8 cellular contexts compared by ENCODE assay signal in the genomic region with DNA sequence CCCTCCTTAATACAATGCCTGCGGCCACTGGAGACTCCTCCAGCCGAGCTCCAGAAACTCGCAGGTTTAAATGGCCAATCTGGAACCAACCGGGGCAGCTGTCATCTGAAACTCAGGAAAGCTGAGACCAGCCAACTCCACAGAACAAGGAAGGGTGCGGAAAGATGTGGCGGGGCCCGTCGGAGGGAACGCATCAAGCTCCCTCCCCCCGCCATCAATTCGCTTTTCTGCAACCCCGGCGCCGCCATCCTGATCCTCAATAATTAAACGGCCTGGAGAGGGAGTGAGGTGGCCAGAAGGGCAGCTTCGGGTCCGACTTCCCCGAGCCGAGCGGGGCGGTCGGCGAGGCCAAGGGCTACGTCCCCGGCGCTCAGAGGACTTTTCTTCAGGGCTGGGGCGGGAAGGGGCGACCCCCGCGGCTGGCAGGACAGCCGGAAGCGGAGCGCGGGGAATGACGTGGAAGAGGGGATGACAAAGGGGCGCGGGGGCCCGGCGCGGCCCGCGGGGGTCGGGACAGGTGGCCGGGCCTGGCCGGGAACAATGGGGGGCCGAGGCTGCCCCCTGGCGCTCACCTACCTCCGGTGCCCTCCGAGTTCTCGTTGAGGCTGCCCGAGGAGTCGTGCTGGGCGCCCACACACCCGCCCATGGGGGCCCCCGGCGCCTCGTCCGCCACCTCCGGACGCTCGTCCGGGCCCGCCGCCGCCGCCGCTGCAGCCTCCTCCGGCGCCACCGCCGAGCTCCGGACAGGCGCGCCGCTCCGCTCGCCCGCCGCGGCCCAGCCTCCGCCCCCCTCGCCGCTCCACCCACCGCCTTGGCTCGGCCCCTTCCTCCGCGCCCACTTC. TPM values are rescaled to one million over a fixed set of nuclear protein-coding genes. Genes with fewer than 3 reads are reported as not detected.
DNase-seq lines count a peak whose midpoint lies in the region; ATAC-seq, FAIRE-seq and TF ChIP-seq lines count a peak whose summit lies in the region.

A gene with protein sequence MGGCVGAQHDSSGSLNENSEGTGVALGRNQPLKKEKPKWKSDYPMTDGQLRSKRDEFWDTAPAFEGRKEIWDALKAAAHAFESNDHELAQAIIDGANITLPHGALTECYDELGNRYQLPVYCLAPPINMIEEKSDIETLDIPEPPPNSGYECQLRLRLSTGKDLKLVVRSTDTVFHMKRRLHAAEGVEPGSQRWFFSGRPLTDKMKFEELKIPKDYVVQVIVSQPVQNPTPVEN (minus strand): TSS at position 745 of the 842 bp plus-strand sequence. CDS start 99 bp downstream, at position 646.

- under 1% methylated on average over 87 of the region's 87 CpGs for WGBS in right cardiac atrium

- FAIRE-seq in H54 (lab: Jason Lieb, UNC), result no peak

- H3K4me1 ChIP-seq in right cardiac atrium (ENCODE audit: control insufficient read depth, insufficient read depth, low read length), result no peaks in the 10 kb centered on the region
- peaks cover 10 to 12% of the 10 kb centered on the region in 2 donors for H3K4me1 ChIP-seq in uterus

- H3K9me3 ChIP-seq in right cardiac atrium (ENCODE audit: control insufficient read depth, low read length) (no peaks in the 10 kb centered on the region), uterus (no peaks in the 10 kb centered on the region)

- intact Hi-C loops in right cardiac atrium (cut with DNase I), result loop anchor here in 2 of 4 donors (5.0 to 10.0 kb wide), 4 partner anchors 96 to 178 kb away; a partner anchor contains a TSS
- intact Hi-C loops in uterus (cut with DNase I; ENCODE audit: low total_unique reads), result no loop called here

- no peak for TF ChIP-seq POLR2A in H54 (IDR thresholded peaks at IDR 0.05; ENCODE audit: low read depth, low read length)
- TF ChIP-seq POLR2A in uterus (IDR thresholded peaks at IDR 0.05), result no peak

- H3K4me3 ChIP-seq in LNCaP clone FGC (ENCODE audit: low read depth, low read length), result peak within 1 kb of the TSS; percentile 72
- H3K4me3 ChIP-seq in right cardiac atrium (ENCODE audit: low read length), result peak within 1 kb of the TSS; percentile 79
- peak within 1 kb of the TSS; percentile 70 to 81 for H3K4me3 ChIP-seq in uterus

- H3K27me3 ChIP-seq in right cardiac atrium (ENCODE audit: control insufficient read depth, insufficient read depth), result no peaks in the 10 kb centered on the region
- H3K27me3 ChIP-seq in uterus, result no peaks in the 10 kb centered on the region

- no peaks in the 10 kb centered on the region for H3K36me3 ChIP-seq in uterus

- DNase-seq in GM10248 (ENCODE audit: extremely low spot score) (peak; percentile 89), H54 (ENCODE audit: insufficient read length, low spot score) (peak; percentile 62), LNCaP clone FGC (ENCODE audit: low read depth) (peak; percentile 38), T follicular helper cell (ENCODE audit: low read depth) (peak; percentile 40), anterior cingulate cortex (lab: John Stamatoyannopoulos, UW) (peak in 50 of 58 donors; percentile 18 to 83 (median 60)), right cardiac atrium (peak; percentile 86 to 95 (median 94)), putamen (ENCODE audit: low spot score) (peak; percentile 75), uterus (peak; percentile 80 to 85)

- POLR2A ChIA-PET in GM10248 (lab: Yijun Ruan, JAX), result interaction anchor here (1.7 kb wide), 1 partner anchor 96 kb away, joined by 5 read pairs; no protein-coding TSS in a partner anchor

- peak; percentile 60 for TF ChIP-seq CTCF in GM10248 (IDR thresholded peaks at IDR 0.05; ENCODE audit: control extremely low read depth, extremely low read depth, low read depth, missing control alignments)
- TF ChIP-seq CTCF in LNCaP clone FGC (IDR thresholded peaks at IDR 0.05; ENCODE audit: control insufficient read depth, extremely low read depth, insufficient read depth), result peak; percentile 41
- peak in 3 of 4 experiments; percentile 47 to 65 (median 53) for TF ChIP-seq CTCF in uterus (IDR thresholded peaks at IDR 0.05)

- CTCF ChIA-PET in GM10248 (lab: Yijun Ruan, JAX), result interaction anchor here (0.6 to 4.6 kb wide), 32 partner anchors 10 to 865 kb away, joined by 3 to 37 read pairs (median 4); a partner anchor contains a TSS

- peak; percentile 86 to 93 for ATAC-seq in right cardiac atrium

- H3K27ac ChIP-seq in right cardiac atrium (ENCODE audit: low read length) (peak within 1 kb of the TSS; percentile 99), uterus (peak within 1 kb of the TSS; percentile 96 to 98)

RNA-seq across cellular contexts. Expression of the gene that starts here (rescaled TPM):
- 10 to 100 TPM in 3 of 4 donors, 1 to 10 TPM in 1; 9.9 to 11.4 (median 10.8) TPM for total RNA-seq in right cardiac atrium
- polyA plus RNA-seq in right cardiac atrium, result 8.1 TPM
- 100 to 1,000 TPM in 1 of 4 donors, 10 to 100 TPM in 2, 1 to 10 TPM in 1; 6.1 to 108 (median 32.2) TPM for total RNA-seq in uterus

Comparison
In these comparisons a context has a peak if more than half of its experiments do, and no peak if none do; other contexts are left out.
1. Peak in every context shown above with its lines: DNase-seq, ATAC-seq, H3K4me3 ChIP-seq and H3K27ac ChIP-seq.
2. DNase-seq: peak in every context shown above with its lines; median percentile 94 in right cardiac atrium; 89 in GM10248; 82 in uterus; 75 in putamen; 62 in H54; 60 in anterior cingulate cortex; 40 in T follicular helper cell; 38 in LNCaP clone FGC.